ENCODE assay signal across 21 cellular contexts in the genomic region with DNA sequence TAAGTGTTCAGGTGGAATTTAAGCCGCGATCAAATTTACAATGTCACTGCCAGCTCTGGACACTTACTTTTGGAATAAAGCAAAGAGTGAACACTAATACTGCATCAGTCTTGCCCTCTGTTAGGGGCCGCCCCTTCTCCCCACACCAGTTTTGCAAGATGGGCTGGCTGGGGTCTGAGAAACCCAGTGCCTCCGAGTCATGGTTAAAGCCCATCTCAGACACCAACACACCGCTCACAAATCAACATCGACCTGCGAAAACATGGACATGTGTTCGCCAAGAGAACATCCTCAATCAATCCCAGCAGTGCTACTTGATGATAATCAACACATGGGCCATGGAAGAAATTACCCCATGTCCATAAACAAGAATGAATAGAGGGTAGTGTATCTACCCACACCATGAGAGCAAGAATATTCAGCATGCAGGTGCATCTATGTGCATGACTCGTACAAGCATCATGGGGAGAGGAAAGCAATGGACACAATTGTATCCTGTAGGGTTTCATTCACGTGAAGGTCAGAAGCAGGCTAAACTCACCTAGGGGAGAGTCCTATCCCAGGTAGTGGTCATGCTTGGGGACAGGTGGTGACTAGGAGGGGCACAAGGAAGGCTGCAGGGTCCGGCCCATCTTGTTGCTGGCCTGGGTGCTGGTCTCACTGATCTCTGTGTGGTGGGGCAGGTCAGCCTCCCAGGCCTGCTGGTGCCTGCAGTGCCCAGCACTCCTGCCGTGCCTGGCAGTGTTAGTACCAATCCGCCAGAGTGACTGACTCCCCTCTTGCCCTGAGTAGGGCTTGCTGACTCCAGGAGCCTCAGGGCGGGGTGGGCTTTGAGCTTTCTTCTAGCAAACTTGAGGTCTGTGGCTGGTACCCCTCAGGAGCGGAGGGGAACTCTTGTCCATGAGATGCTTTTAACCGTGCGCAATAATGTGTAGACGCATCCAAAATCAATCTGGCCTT. TPM values are rescaled to one million over a fixed set of nuclear protein-coding genes. Genes with fewer than 3 reads are reported as not detected.
DNase-seq lines count a peak whose midpoint lies in the region; ATAC-seq and TF ChIP-seq lines count a peak whose summit lies in the region.
"Had no signal": no experiment of that assay in that cellular context is flagged by ENCODE, and none has a peak within 500 bp of the region (broad histone marks: within the 10 kb centered on the region; RNA-seq: fewer than 3 reads in every experiment).

No MANE protein-coding gene starts in this region.

- peaks cover 23% of the 10 kb centered on the region for H3K27me3 Mint-ChIP-seq in type B pancreatic cell

- H3K27ac Mint-ChIP-seq in type B pancreatic cell, result no peak overlapping the region
- H3K27ac Mint-ChIP-seq in activated naive CD4-positive, alpha-beta T cell treated with anti-CD3 and anti-CD28 coated beads, Interleukin-2, amount 50 U/mL, for 72 hours, result no peak overlapping the region

- H3K79me2 ChIP-seq in hepatocyte, result peaks cover 89% of the 10 kb centered on the region

- intact Hi-C loops in cardiac septum (cut with DNase I) (loop anchor here (5.0 kb wide), 1 partner anchor 214 kb away; no protein-coding TSS in a partner anchor), left ventricle myocardium superior (cut with micrococcal nuclease) (no loop called here)

- H3K9me3 Mint-ChIP-seq in type B pancreatic cell, result no peaks in the 10 kb centered on the region
- no peaks in the 10 kb centered on the region for H3K9me3 Mint-ChIP-seq in activated naive CD4-positive, alpha-beta T cell treated with anti-CD3 and anti-CD28 coated beads, Interleukin-2, amount 50 U/mL, for 72 hours
- H3K9me3 Mint-ChIP-seq: H9 had no signal

- H3K4me1 Mint-ChIP-seq in type B pancreatic cell (ENCODE audit: unreplicated experiment), result peaks cover 44% of the 10 kb centered on the region

- 90% methylated on average over 18 of the region's 18 CpGs for WGBS in hepatocyte (ENCODE audit: low lambda C conversion rate, missing lambda C conversion rate)

- no peaks in the 10 kb centered on the region for H3K36me3 ChIP-seq in hepatocyte (replicated peaks; ENCODE audit: insufficient read depth, low read depth)

- TF ChIP-seq CTCF in hepatocyte (IDR thresholded peaks at IDR 0.05; ENCODE audit: poor library complexity) (no peak), type B pancreatic cell (conservative IDR thresholded peaks at IDR 0.05) (no peak)

- peaks cover 16% of the 10 kb centered on the region for H4K20me1 ChIP-seq in hepatocyte (ENCODE audit: insufficient read depth, poor library complexity, severe bottlenecking)

- H3K9me2 ChIP-seq in hepatocyte (replicated peaks; ENCODE audit: insufficient read depth), result no peaks in the 10 kb centered on the region

- no peak overlapping the region for H3K4me3 ChIP-seq in hepatocyte
- H3K4me3 ChIP-seq: PC-9 had no signal

- H2AFZ ChIP-seq in hepatocyte, result no peak overlapping the region
- H2AFZ ChIP-seq: PC-9 had no signal

- H3K27ac ChIP-seq in hepatocyte, result no peak overlapping the region
- H3K27ac ChIP-seq: PC-9, RWPE1 had no signal

- H3K4me2 ChIP-seq in hepatocyte, result peak overlapping the region; percentile 95
- H3K4me2 ChIP-seq: PC-9 had no signal

- no peaks in the 10 kb centered on the region for H3K27me3 ChIP-seq in hepatocyte

- H3K4me3 Mint-ChIP-seq in type B pancreatic cell, result peak overlapping the region; percentile 51
- H3K4me3 Mint-ChIP-seq: H9 had no signal

- H3K4me1 ChIP-seq in hepatocyte (ENCODE audit: insufficient read depth), result peaks cover 30% of the 10 kb centered on the region

- H3K9me3 ChIP-seq in hepatocyte (ENCODE audit: low read depth), result no peaks in the 10 kb centered on the region

- ATAC-seq in left ventricle myocardium superior (no peak), GM19023 (IDR thresholded peaks at IDR 0.05; ENCODE audit: unreplicated experiment) (no peak)
- ATAC-seq in activated naive CD4-positive, alpha-beta T cell treated with anti-CD3 and anti-CD28 coated beads, Interleukin-2, amount 50 U/mL, for 72 hours, result no peak

- peaks cover 24% of the 10 kb centered on the region for H3K36me3 Mint-ChIP-seq in type B pancreatic cell
- H3K36me3 Mint-ChIP-seq in activated naive CD4-positive, alpha-beta T cell treated with anti-CD3 and anti-CD28 coated beads, Interleukin-2, amount 50 U/mL, for 72 hours, result no peaks in the 10 kb centered on the region

- DNase-seq in cardiac septum (ENCODE audit: low spot score) (peak; percentile 66), left ventricle myocardium superior (no peak), ecto neural progenitor cell (ENCODE audit: low spot score) (peak; percentile 25), hepatocyte (ENCODE audit: low spot score) (no peak), type B pancreatic cell (ENCODE audit: extremely low spot score, unreplicated experiment) (peak; percentile 48)
- DNase-seq in activated naive CD4-positive, alpha-beta T cell treated with anti-CD3 and anti-CD28 coated beads, Interleukin-2, amount 50 U/mL, for 72 hours (ENCODE audit: low spot score in 2 of 2), result no peak
- no peak for DNase-seq in stimulated activated CD4-positive, alpha-beta T cell treated with anti-CD3 and anti-CD28 coated beads, Interleukin-1b, Interleukin-23, amount 100 ng/mL, for 48 hours
- DNase-seq: C1 segment of cervical spinal cord, DND-41, H9, KG1, MV-4-11, NCI-H187, NCI-H2107, NCI-H2227 treated with DMSO at 0.1 percent for 48 hours, NCI-H510A treated with DMSO at 0.1 percent for 48 hours, PC-9, SIG-M5 had no signal

RNA-seq across cellular contexts. Expression of gene S1PR3, which starts 5.1 kb away (rescaled TPM):
- total RNA-seq in cardiac septum (9.9 TPM), left ventricle myocardium superior (19.8 TPM), hepatocyte (46.1 and 48.6 TPM in 2 replicates), type B pancreatic cell (ENCODE audit: low replicate concordance) (9.3 and 37.9 TPM in 2 replicates)
- 13.2 and 21.4 TPM in 2 replicates for polyA plus RNA-seq in hepatocyte
- total RNA-seq in activated naive CD4-positive, alpha-beta T cell treated with anti-CD3 and anti-CD28 coated beads, Interleukin-2, amount 50 U/mL, for 72 hours, result under 1 TPM; 0.07 to 0.14 TPM
- total RNA-seq: HT-29 had no signal

Comparison
In these comparisons a context has a peak if more than half of its experiments do, and no peak if none do; other contexts are left out.
1. DNase-seq: peak in cardiac septum (single experiment), ecto neural progenitor cell (single experiment) and type B pancreatic cell (single experiment); none in left ventricle myocardium superior (single experiment), hepatocyte (single experiment), activated naive CD4-positive, alpha-beta T cell treated with anti-CD3 and anti-CD28 coated beads, Interleukin-2, amount 50 U/mL, for 72 hours (0 of 2) and stimulated activated CD4-positive, alpha-beta T cell treated with anti-CD3 and anti-CD28 coated beads, Interleukin-1b, Interleukin-23, amount 100 ng/mL, for 48 hours (single experiment).